ENCODE assay signal across 2 cellular contexts in the genomic region with DNA sequence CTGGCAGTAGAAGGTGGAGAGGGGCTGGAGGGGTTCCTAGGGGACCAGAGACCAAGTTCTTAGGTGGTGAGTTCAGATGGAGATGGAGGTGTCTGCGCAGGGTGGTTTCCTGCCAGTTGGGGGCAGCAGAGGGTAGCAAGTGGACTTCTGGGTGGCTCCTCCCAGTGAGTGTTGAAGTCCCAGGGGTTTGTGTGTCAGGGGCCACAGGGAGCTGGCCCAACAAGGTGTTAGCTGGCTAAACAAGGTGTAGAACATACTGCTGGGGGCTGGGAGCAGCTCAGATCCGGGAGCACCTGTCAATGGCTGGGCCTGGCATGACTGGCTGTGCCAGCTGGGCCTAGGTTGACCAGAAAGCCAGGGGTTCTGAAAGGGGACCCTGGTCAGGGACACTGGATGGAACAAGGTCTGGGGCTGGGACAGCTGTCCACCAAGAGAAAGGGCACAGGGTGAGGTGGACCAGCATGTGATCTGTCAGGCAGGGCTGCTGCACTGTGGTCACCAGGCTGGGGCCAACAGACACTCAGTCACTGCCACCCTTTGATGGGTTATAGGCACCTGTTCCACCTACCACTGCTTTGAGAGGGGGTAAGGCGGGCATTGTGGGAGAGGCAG.
A peak's percentile ranks its signal among the peaks of the same experiment; 100 is the strongest.
TF ChIP-seq lines count a peak whose summit lies in the region.

No MANE protein-coding gene starts in this region.

TF ChIP-seq in SK-N-SH, 30 proteins besides CTCF, POLR2A, EP300 and RAD21:
- TF ChIP-seq SMC3 (IDR thresholded peaks at IDR 0.05; ENCODE audit: low read depth, low read length), result peak; percentile 88
- no peak for TF ChIP-seq CHD2 (IDR thresholded peaks at IDR 0.05; ENCODE audit: low read length, partially characterized antibody)
- no peak for TF ChIP-seq TEAD4 (IDR thresholded peaks at IDR 0.05; ENCODE audit: borderline replicate concordance, insufficient read depth)
- TF ChIP-seq FOXM1 (IDR thresholded peaks at IDR 0.05; ENCODE audit: low read depth), result no peak
- TF ChIP-seq POLR2AphosphoS5 (IDR thresholded peaks at IDR 0.05; ENCODE audit: low read depth, low read length), result no peak
- TF ChIP-seq, protein P1, sequence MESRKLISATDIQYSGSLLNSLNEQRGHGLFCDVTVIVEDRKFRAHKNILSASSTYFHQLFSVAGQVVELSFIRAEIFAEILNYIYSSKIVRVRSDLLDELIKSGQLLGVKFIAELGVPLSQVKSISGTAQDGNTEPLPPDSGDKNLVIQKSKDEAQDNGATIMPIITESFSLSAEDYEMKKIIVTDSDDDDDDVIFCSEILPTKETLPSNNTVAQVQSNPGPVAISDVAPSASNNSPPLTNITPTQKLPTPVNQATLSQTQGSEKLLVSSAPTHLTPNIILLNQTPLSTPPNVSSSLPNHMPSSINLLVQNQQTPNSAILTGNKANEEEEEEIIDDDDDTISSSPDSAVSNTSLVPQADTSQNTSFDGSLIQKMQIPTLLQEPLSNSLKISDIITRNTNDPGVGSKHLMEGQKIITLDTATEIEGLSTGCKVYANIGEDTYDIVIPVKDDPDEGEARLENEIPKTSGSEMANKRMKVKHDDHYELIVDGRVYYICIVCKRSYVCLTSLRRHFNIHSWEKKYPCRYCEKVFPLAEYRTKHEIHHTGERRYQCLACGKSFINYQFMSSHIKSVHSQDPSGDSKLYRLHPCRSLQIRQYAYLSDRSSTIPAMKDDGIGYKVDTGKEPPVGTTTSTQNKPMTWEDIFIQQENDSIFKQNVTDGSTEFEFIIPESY (IDR thresholded peaks at IDR 0.05; ENCODE audit: borderline replicate concordance, low read depth), result no peak
- TF ChIP-seq ELF1 (IDR thresholded peaks at IDR 0.05), result no peak
- no peak for TF ChIP-seq JUND (IDR thresholded peaks at IDR 0.05)
- TF ChIP-seq, protein P2, sequence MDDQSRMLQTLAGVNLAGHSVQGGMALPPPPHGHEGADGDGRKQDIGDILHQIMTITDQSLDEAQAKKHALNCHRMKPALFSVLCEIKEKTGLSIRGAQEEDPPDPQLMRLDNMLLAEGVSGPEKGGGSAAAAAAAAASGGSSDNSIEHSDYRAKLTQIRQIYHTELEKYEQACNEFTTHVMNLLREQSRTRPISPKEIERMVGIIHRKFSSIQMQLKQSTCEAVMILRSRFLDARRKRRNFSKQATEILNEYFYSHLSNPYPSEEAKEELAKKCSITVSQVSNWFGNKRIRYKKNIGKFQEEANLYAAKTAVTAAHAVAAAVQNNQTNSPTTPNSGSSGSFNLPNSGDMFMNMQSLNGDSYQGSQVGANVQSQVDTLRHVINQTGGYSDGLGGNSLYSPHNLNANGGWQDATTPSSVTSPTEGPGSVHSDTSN (IDR thresholded peaks at IDR 0.05), result no peak
- no peak for TF ChIP-seq RXRA (IDR thresholded peaks at IDR 0.05; ENCODE audit: borderline replicate concordance, low read depth)
- TF ChIP-seq RFX5 (IDR thresholded peaks at IDR 0.05; ENCODE audit: low read length), result no peak
- no peak for TF ChIP-seq MXI1 (IDR thresholded peaks at IDR 0.05; ENCODE audit: low read depth, low read length)
- TF ChIP-seq FOXJ3 (CRISPR knock-in tag; IDR thresholded peaks at IDR 0.05), result no peak
- 0 out of 2 replicates have a peak, but pooled peaks have one; percentile 5 for TF ChIP-seq NRF1 (IDR thresholded peaks at IDR 0.05; ENCODE audit: low read depth, low read length)
- no peak for TF ChIP-seq NFIC (IDR thresholded peaks at IDR 0.05; ENCODE audit: borderline replicate concordance)

TF ChIP-seq in GM12878, 131 proteins besides CTCF, POLR2A, EP300 and RAD21:
- TF ChIP-seq YY1 (IDR thresholded peaks at IDR 0.05; ENCODE audit: low read depth, low read length) (peak; percentile 69), SMC3 (IDR thresholded peaks at IDR 0.05; ENCODE audit: borderline replicate concordance, low read length) (peak; percentile 90)
- TF ChIP-seq, protein P3, sequence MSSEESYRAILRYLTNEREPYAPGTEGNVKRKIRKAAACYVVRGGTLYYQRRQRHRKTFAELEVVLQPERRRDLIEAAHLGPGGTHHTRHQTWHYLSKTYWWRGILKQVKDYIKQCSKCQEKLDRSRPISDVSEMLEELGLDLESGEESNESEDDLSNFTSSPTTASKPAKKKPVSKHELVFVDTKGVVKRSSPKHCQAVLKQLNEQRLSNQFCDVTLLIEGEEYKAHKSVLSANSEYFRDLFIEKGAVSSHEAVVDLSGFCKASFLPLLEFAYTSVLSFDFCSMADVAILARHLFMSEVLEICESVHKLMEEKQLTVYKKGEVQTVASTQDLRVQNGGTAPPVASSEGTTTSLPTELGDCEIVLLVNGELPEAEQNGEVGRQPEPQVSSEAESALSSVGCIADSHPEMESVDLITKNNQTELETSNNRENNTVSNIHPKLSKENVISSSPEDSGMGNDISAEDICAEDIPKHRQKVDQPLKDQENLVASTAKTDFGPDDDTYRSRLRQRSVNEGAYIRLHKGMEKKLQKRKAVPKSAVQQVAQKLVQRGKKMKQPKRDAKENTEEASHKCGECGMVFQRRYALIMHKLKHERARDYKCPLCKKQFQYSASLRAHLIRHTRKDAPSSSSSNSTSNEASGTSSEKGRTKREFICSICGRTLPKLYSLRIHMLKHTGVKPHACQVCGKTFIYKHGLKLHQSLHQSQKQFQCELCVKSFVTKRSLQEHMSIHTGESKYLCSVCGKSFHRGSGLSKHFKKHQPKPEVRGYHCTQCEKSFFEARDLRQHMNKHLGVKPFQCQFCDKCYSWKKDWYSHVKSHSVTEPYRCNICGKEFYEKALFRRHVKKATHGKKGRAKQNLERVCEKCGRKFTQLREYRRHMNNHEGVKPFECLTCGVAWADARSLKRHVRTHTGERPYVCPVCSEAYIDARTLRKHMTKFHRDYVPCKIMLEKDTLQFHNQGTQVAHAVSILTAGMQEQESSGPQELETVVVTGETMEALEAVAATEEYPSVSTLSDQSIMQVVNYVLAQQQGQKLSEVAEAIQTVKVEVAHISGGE (CRISPR knock-in tag; IDR thresholded peaks at IDR 0.05), result no peak
